Comparison of ENCODE assay signal across 23 cellular contexts in the genomic region with DNA sequence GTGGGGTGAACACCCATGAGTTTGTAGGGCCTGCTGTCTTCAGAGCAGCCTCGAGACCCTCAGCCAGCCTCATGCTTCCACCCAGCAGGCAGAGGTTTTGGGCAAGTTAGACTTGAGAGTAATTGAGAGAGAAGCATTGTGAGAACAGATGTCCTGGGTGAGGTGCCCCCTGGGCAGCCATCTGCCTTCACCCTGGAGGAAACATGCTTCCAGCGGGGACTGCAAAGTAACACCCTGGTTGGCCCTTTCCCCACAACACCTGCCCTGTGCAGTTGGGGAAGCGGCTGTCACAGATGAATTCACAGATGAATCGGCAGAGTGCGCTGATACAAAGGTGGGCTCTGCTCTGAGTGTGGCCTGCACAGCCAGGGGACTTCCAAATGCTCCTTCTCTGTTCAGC. TPM values are rescaled to one million over a fixed set of nuclear protein-coding genes. Genes with fewer than 3 reads are reported as not detected.
"Had no signal": no experiment of that assay in that cellular context is flagged by ENCODE, and none has a peak within 500 bp of the region (broad histone marks: within the 10 kb centered on the region; RNA-seq: fewer than 3 reads in every experiment).

No MANE protein-coding gene starts in this region.

- FAIRE-seq: frontal cortex, pancreas, small intestine had no signal

- ATAC-seq: activated T-cell treated with anti-CD3 and anti-CD28 coated beads, Interleukin-2, amount 50 U/mL, for 72 hours; mucosa of descending colon; pancreas; right lobe of liver; stimulated activated effector memory CD8-positive, alpha-beta T cell treated with anti-CD3 and anti-CD28 coated beads, Interleukin-12 subunit alpha, Interleukin-12 subunit beta, amount 100 ng/mL, for 72 hours had no signal

- DNase-seq: activated CD4-positive, alpha-beta T cell treated with anti-CD3 and anti-CD28 coated beads for 1 hour; activated CD4-positive, alpha-beta T cell treated with anti-CD3 and anti-CD28 coated beads, Interleukin-2, amount 50 U/mL, for 4 hours; activated effector memory CD4-positive, alpha-beta T cell treated with anti-CD3 and anti-CD28 coated beads, Interleukin-2, amount 50 U/mL, for 16 hours; activated naive CD4-positive, alpha-beta T cell treated with anti-CD3 and anti-CD28 coated beads, Interleukin-2, amount 50 U/mL, for 16 hours; activated T-cell treated with anti-CD3 and anti-CD28 coated beads, Interleukin-2, amount 50 U/mL, for 72 hours; aorta; cortex of kidney; head of caudate nucleus; left ventricle myocardium inferior; mammary epithelial cell; mucosa of descending colon; naive B cell; pancreas; right lobe of liver; small intestine; stimulated activated CD4-positive, alpha-beta T cell treated with anti-CD3 and anti-CD28 coated beads, Interleukin-4, amount 100 ng/mL, for 24 hours; upper lobe of left lung; WERI-Rb-1 had no signal

- H3K27me3 Mint-ChIP-seq: central memory CD8-positive, alpha-beta T cell; naive B cell had no signal

- H3K4me3 Mint-ChIP-seq: activated T-cell treated with anti-CD3 and anti-CD28 coated beads, Interleukin-2, amount 50 U/mL, for 72 hours; central memory CD8-positive, alpha-beta T cell; naive B cell; neural progenitor cell; stimulated activated effector memory CD8-positive, alpha-beta T cell treated with anti-CD3 and anti-CD28 coated beads, Interleukin-12 subunit alpha, Interleukin-12 subunit beta, amount 100 ng/mL, for 72 hours had no signal

- H3K4me1 Mint-ChIP-seq: central memory CD8-positive, alpha-beta T cell; stimulated activated effector memory CD8-positive, alpha-beta T cell treated with anti-CD3 and anti-CD28 coated beads, Interleukin-12 subunit alpha, Interleukin-12 subunit beta, amount 100 ng/mL, for 72 hours had no signal

- H3K9me3 Mint-ChIP-seq: activated T-cell treated with anti-CD3 and anti-CD28 coated beads, Interleukin-2, amount 50 U/mL, for 72 hours; central memory CD8-positive, alpha-beta T cell; naive B cell; neural progenitor cell; stimulated activated effector memory CD8-positive, alpha-beta T cell treated with anti-CD3 and anti-CD28 coated beads, Interleukin-12 subunit alpha, Interleukin-12 subunit beta, amount 100 ng/mL, for 72 hours had no signal

- H3K27ac Mint-ChIP-seq: activated T-cell treated with anti-CD3 and anti-CD28 coated beads, Interleukin-2, amount 50 U/mL, for 72 hours; neural progenitor cell; stimulated activated effector memory CD8-positive, alpha-beta T cell treated with anti-CD3 and anti-CD28 coated beads, Interleukin-12 subunit alpha, Interleukin-12 subunit beta, amount 100 ng/mL, for 72 hours had no signal

RNA-seq across cellular contexts. Expression of a gene that starts 42.9 kb away (rescaled TPM):
- total RNA-seq: T-helper 2 cell treated with Interferon-gamma antibody and Interleukin-4, amounts not matched to agents 100 ng/mL and 5 ng/mL, for 36 hours had no signal
